In the genomic region with DNA sequence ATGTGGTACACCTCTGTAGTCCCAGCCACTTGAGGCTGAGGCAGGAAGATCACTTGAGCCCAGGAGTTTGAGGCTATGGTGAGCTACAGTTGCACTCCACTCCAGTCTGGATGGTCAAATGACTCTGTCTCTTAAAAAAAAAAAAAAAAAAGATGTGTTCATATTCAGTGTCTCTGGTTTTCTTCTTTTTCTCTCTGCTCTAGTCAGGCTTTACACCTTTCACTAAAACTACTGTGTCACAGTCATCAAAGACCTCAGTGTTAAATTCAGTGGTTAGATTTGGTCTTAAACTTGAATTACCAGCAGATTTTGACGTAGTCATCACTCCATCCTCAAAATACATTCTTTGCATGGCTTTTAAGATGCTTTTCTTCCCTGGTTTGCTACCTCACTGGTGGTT, we compare ENCODE assay signal across 31 cellular contexts. TPM values are rescaled to one million over a fixed set of nuclear protein-coding genes. Genes with fewer than 3 reads are reported as not detected.
A peak's percentile ranks its signal among the peaks of the same experiment; 100 is the strongest.
DNase-seq lines count a peak whose midpoint lies in the region; ATAC-seq, FAIRE-seq and TF ChIP-seq lines count a peak whose summit lies in the region.
"Had no signal": no experiment of that assay in that cellular context is flagged by ENCODE, and none has a peak within 500 bp of the region (broad histone marks: within the 10 kb centered on the region; RNA-seq: fewer than 3 reads in every experiment).

No MANE protein-coding gene starts in this region.

- peak; percentile 41 for FAIRE-seq in H54 (lab: Jason Lieb, UNC)
- FAIRE-seq: A204.1, A549, D721Med had no signal

- no peaks in the 10 kb centered on the region for H3K27me3 Mint-ChIP-seq in natural killer cell (ENCODE audit: low read depth in 2 of 2)
- no peaks in the 10 kb centered on the region for H3K27me3 Mint-ChIP-seq in natural killer cell treated with Interleukin-12 subunit alpha and Interleukin-12 subunit beta and Interleukin-15 and Interleukin-18, amount 100 ng/mL, for 72 hours
- no peaks in the 10 kb centered on the region for H3K27me3 Mint-ChIP-seq in immature natural killer cell (ENCODE audit: low read depth in 3 of 3)
- no peaks in the 10 kb centered on the region for H3K27me3 Mint-ChIP-seq in glutamatergic neuron (ENCODE audit: unreplicated experiment)
- H3K27me3 Mint-ChIP-seq: B cell; CD4-positive, alpha-beta memory T cell; CD4-positive, alpha-beta T cell; CD4-positive, CD25-positive, alpha-beta regulatory T cell; CD8-positive, alpha-beta memory T cell had no signal

- no peak for TF ChIP-seq CTCF in natural killer cell (IDR thresholded peaks at IDR 0.05)
- no peak for TF ChIP-seq CTCF in glutamatergic neuron (IDR thresholded peaks at IDR 0.05; ENCODE audit: partially characterized antibody, unreplicated experiment)

- TF ChIP-seq POLR2A in H54 (IDR thresholded peaks at IDR 0.05; ENCODE audit: low read depth, low read length): no peak

- DNase-seq in natural killer cell (no peak), H54 (ENCODE audit: insufficient read length, low spot score) (no peak), immature natural killer cell (peak; percentile 2 to 16 (median 4)), HuH-7 (ENCODE audit: low spot score) (no peak), glutamatergic neuron (no peak)
- no peak for DNase-seq in natural killer cell treated with Interleukin-12 subunit alpha and Interleukin-12 subunit beta and Interleukin-15 and Interleukin-18, amount 100 ng/mL, for 72 hours (ENCODE audit: low spot score)
- DNase-seq: 8988T; ACHN; AML-193; BE2C; C1 segment of cervical spinal cord; Caco-2; Calu3; CD4-positive, alpha-beta memory T cell; CD4-positive, alpha-beta T cell; CD4-positive, CD25-positive, alpha-beta regulatory T cell; CD8-positive, alpha-beta memory T cell; CD8-positive, alpha-beta T cell; COR-L47; DMS 273 treated with DMSO at 0.1 percent for 48 hours; DMS153; DMS53; DMS79; DMS79 treated with DMSO at 0.1 percent for 48 hours; DND-41; EL had no signal

- H3K9me3 Mint-ChIP-seq in natural killer cell: no peaks in the 10 kb centered on the region
- no peaks in the 10 kb centered on the region for H3K9me3 Mint-ChIP-seq in natural killer cell treated with Interleukin-12 subunit alpha and Interleukin-12 subunit beta and Interleukin-15 and Interleukin-18, amount 100 ng/mL, for 72 hours
- no peaks in the 10 kb centered on the region for H3K9me3 Mint-ChIP-seq in immature natural killer cell
- peaks cover 3% of the 10 kb centered on the region for H3K9me3 Mint-ChIP-seq in glutamatergic neuron (ENCODE audit: unreplicated experiment)
- H3K9me3 Mint-ChIP-seq: CD14-positive monocyte; CD4-positive, alpha-beta memory T cell; CD4-positive, alpha-beta T cell; CD4-positive, CD25-positive, alpha-beta regulatory T cell; CD8-positive, alpha-beta memory T cell; CD8-positive, alpha-beta T cell had no signal

- H3K4me3 Mint-ChIP-seq in natural killer cell: no peak overlapping the region
- H3K4me3 Mint-ChIP-seq in natural killer cell treated with Interleukin-12 subunit alpha and Interleukin-12 subunit beta and Interleukin-15 and Interleukin-18, amount 100 ng/mL, for 72 hours: no peak overlapping the region
- H3K4me3 Mint-ChIP-seq in immature natural killer cell: no peak overlapping the region
- no peak overlapping the region for H3K4me3 Mint-ChIP-seq in glutamatergic neuron (ENCODE audit: unreplicated experiment)
- H3K4me3 Mint-ChIP-seq: B cell; CD14-positive monocyte; CD4-positive, alpha-beta memory T cell; CD4-positive, alpha-beta T cell; CD4-positive, CD25-positive, alpha-beta regulatory T cell; CD8-positive, alpha-beta memory T cell; CD8-positive, alpha-beta T cell had no signal

- H3K27ac Mint-ChIP-seq in natural killer cell: peak overlapping the region in 1 of 2 donors; percentile 25
- H3K27ac Mint-ChIP-seq in natural killer cell treated with Interleukin-12 subunit alpha and Interleukin-12 subunit beta and Interleukin-15 and Interleukin-18, amount 100 ng/mL, for 72 hours: no peak overlapping the region
- peak overlapping the region in 2 of 6 donors; percentile 0 for H3K27ac Mint-ChIP-seq in immature natural killer cell
- no peak overlapping the region for H3K27ac Mint-ChIP-seq in glutamatergic neuron (ENCODE audit: unreplicated experiment)
- H3K27ac Mint-ChIP-seq: B cell; CD14-positive monocyte; CD4-positive, alpha-beta T cell; CD8-positive, alpha-beta memory T cell; CD8-positive, alpha-beta T cell had no signal

- intact Hi-C loops in natural killer cell (cut with micrococcal nuclease): no loop called here

- peaks cover 20% of the 10 kb centered on the region for H3K36me3 Mint-ChIP-seq in natural killer cell
- H3K36me3 Mint-ChIP-seq in natural killer cell treated with Interleukin-12 subunit alpha and Interleukin-12 subunit beta and Interleukin-15 and Interleukin-18, amount 100 ng/mL, for 72 hours: peaks cover 31% of the 10 kb centered on the region
- peaks cover 30 to 39% (median 32%) of the 10 kb centered on the region in 3 donors for H3K36me3 Mint-ChIP-seq in immature natural killer cell
- peaks cover 4% of the 10 kb centered on the region for H3K36me3 Mint-ChIP-seq in glutamatergic neuron (ENCODE audit: unreplicated experiment)

- peaks cover 11 to 28% of the 10 kb centered on the region in 2 donors for H3K4me1 Mint-ChIP-seq in natural killer cell
- H3K4me1 Mint-ChIP-seq in natural killer cell treated with Interleukin-12 subunit alpha and Interleukin-12 subunit beta and Interleukin-15 and Interleukin-18, amount 100 ng/mL, for 72 hours (ENCODE audit: low read depth in 2 of 2): peaks cover 18 to 27% of the 10 kb centered on the region in 2 donors
- peaks cover 6 to 12% of the 10 kb centered on the region in 2 donors for H3K4me1 Mint-ChIP-seq in immature natural killer cell
- H3K4me1 Mint-ChIP-seq in glutamatergic neuron (ENCODE audit: low read depth, unreplicated experiment): peaks cover 4% of the 10 kb centered on the region
- H3K4me1 Mint-ChIP-seq: B cell had no signal

- peak in 2 of 3 donors; percentile 60 to 64 for ATAC-seq in natural killer cell
- no peak for ATAC-seq in natural killer cell treated with Interleukin-12 subunit alpha and Interleukin-12 subunit beta and Interleukin-15 and Interleukin-18, amount 100 ng/mL, for 72 hours
- ATAC-seq: A549; CD8-positive, alpha-beta T cell had no signal

RNA-seq across cellular contexts. Expression of a gene that starts 28.8 kb away (rescaled TPM):
- total RNA-seq in natural killer cell (10 to 100 TPM; 19.9 to 27.6 (median 21.0) TPM), glutamatergic neuron (ENCODE audit: unreplicated experiment) (33.0 TPM)
- total RNA-seq in natural killer cell treated with Interleukin-12 subunit alpha and Interleukin-12 subunit beta and Interleukin-15 and Interleukin-18, amount 100 ng/mL, for 72 hours: 10 to 100 TPM; 26.7 to 33.7 TPM
- 10 to 100 TPM in 2 of 3 donors, 1 to 10 TPM in 1; 9.1 to 15.2 (median 12.8) TPM for polyA plus RNA-seq in immature natural killer cell

Comparison
In these comparisons a context has a peak if more than half of its experiments do, and no peak if none do; other contexts are left out.
1. ATAC-seq: peak in natural killer cell (2 of 3); none in natural killer cell treated with Interleukin-12 subunit alpha and Interleukin-12 subunit beta and Interleukin-15 and Interleukin-18, amount 100 ng/mL, for 72 hours (0 of 2).
2. DNase-seq: peak in immature natural killer cell (3 of 3); none in natural killer cell (single experiment), natural killer cell treated with Interleukin-12 subunit alpha and Interleukin-12 subunit beta and Interleukin-15 and Interleukin-18, amount 100 ng/mL, for 72 hours (single experiment), H54 (single experiment), HuH-7 (single experiment) and glutamatergic neuron (single experiment).